ENCODE assay signal across 8 cellular contexts in the genomic region with DNA sequence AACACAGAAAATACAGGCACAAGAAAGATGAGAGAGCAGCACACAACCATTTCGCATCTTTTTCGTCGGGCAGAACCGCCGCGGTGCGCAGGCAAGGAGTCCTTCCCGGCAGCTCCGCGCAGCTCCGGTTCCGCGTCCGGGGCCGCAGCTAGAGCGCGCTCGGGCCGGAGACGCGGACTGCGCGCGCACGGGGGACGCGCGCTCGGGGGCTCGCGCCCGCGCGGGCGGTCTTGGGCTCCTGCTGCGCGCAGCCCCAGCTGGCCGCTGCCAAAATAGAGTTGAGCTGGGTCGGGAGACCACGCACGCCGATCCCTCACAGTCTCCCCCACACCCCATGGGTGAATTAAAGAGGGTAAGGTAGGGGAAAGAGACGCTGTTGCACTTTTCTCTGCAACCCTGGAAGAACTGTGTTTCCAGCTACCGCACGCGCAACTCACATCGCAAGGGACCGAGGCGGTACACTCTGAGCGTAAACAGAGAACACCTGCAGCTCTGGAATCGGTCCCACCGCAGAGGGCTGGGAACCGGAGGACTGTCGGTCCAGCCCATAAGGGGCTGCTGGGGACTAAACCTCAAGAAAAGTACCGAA. TPM values are rescaled to one million over a fixed set of nuclear protein-coding genes. Genes with fewer than 3 reads are reported as not detected.
DNase-seq lines count a peak whose midpoint lies in the region; ATAC-seq, FAIRE-seq and TF ChIP-seq lines count a peak whose summit lies in the region.

No MANE protein-coding gene starts in this region.

- no peaks in the 10 kb centered on the region for H3K9me3 Mint-ChIP-seq in naive thymus-derived CD8-positive, alpha-beta T cell

- TF ChIP-seq CTCF in D721Med (IDR thresholded peaks at IDR 0.05; ENCODE audit: insufficient read depth, missing control alignments) = no peak

- no peak for TF ChIP-seq POLR2A in erythroblast (IDR thresholded peaks at IDR 0.05; ENCODE audit: low read length)

- H3K27ac Mint-ChIP-seq in naive thymus-derived CD8-positive, alpha-beta T cell = peak overlapping the region in 1 of 10 donors; percentile 0

- POLR2A ChIA-PET in naive thymus-derived CD8-positive, alpha-beta T cell (lab: Charles Lee) = interaction anchor here (1.2 kb wide), 1 partner anchor 381 kb away, joined by 3 read pairs; a partner anchor contains a TSS

- DNase-seq in COLO668 (lab: John Stamatoyannopoulos, UW; ENCODE audit: unreplicated experiment) (peak; percentile 91), HPDE6-E6E7 (ENCODE audit: extremely low spot score) (peak; percentile 73), erythroblast (lab: John Stamatoyannopoulos, UW) (peak; percentile 32 to 44), D721Med (ENCODE audit: insufficient read length, low spot score) (no peak), HK-2 (ENCODE audit: unreplicated experiment) (no peak)
- no peak for DNase-seq in naive thymus-derived CD8-positive, alpha-beta T cell

- peaks cover 0 to 16% (median 8%) of the 10 kb centered on the region in 4 donors for H3K4me1 Mint-ChIP-seq in naive thymus-derived CD8-positive, alpha-beta T cell

- peak overlapping the region; percentile 33 to 86 (median 66) for H3K4me3 Mint-ChIP-seq in naive thymus-derived CD8-positive, alpha-beta T cell

- no peaks in the 10 kb centered on the region for H3K36me3 Mint-ChIP-seq in naive thymus-derived CD8-positive, alpha-beta T cell

- H3K27me3 Mint-ChIP-seq in naive thymus-derived CD8-positive, alpha-beta T cell = peaks cover 17 to 55% (median 45%) of the 10 kb centered on the region in 5 donors

- peak; percentile 66 for ATAC-seq in SK-N-SH treated with all-trans-retinoic acid at 6 μM for 48 hours
- peak in 1 of 2 donors; percentile 45 for ATAC-seq in naive thymus-derived CD8-positive, alpha-beta T cell
- ATAC-seq in GM19452 (IDR thresholded peaks at IDR 0.05; ENCODE audit: unreplicated experiment) = no peak

- FAIRE-seq in D721Med (lab: Jason Lieb, UNC) = no peak

TF ChIP-seq in SK-N-SH treated with all-trans-retinoic acid at 6 μM for 48 hours, 23 proteins besides CTCF, POLR2A, EP300 and RAD21:
- TF ChIP-seq ISL1 (CRISPR knock-in tag; IDR thresholded peaks at IDR 0.05) (no peak), ZNF8 (CRISPR knock-in tag; IDR thresholded peaks at IDR 0.05) (no peak), TCF4 (CRISPR knock-in tag; IDR thresholded peaks at IDR 0.05; ENCODE audit: borderline replicate concordance) (no peak), ZFP3 (CRISPR knock-in tag; IDR thresholded peaks at IDR 0.05) (no peak), CSDC2 (CRISPR knock-in tag; IDR thresholded peaks at IDR 0.05) (peak; percentile 65; the same call in 1 of the 2 replicates), OSR1 (CRISPR knock-in tag; IDR thresholded peaks at IDR 0.05) (0 out of 2 replicates have a peak, but pooled peaks have one; percentile 34)
- TF ChIP-seq, protein P1, sequence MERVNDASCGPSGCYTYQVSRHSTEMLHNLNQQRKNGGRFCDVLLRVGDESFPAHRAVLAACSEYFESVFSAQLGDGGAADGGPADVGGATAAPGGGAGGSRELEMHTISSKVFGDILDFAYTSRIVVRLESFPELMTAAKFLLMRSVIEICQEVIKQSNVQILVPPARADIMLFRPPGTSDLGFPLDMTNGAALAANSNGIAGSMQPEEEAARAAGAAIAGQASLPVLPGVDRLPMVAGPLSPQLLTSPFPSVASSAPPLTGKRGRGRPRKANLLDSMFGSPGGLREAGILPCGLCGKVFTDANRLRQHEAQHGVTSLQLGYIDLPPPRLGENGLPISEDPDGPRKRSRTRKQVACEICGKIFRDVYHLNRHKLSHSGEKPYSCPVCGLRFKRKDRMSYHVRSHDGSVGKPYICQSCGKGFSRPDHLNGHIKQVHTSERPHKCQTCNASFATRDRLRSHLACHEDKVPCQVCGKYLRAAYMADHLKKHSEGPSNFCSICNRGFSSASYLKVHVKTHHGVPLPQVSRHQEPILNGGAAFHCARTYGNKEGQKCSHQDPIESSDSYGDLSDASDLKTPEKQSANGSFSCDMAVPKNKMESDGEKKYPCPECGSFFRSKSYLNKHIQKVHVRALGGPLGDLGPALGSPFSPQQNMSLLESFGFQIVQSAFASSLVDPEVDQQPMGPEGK (CRISPR knock-in tag; IDR thresholded peaks at IDR 0.05; ENCODE audit: borderline replicate concordance) = no peak
- TF ChIP-seq, protein P2, sequence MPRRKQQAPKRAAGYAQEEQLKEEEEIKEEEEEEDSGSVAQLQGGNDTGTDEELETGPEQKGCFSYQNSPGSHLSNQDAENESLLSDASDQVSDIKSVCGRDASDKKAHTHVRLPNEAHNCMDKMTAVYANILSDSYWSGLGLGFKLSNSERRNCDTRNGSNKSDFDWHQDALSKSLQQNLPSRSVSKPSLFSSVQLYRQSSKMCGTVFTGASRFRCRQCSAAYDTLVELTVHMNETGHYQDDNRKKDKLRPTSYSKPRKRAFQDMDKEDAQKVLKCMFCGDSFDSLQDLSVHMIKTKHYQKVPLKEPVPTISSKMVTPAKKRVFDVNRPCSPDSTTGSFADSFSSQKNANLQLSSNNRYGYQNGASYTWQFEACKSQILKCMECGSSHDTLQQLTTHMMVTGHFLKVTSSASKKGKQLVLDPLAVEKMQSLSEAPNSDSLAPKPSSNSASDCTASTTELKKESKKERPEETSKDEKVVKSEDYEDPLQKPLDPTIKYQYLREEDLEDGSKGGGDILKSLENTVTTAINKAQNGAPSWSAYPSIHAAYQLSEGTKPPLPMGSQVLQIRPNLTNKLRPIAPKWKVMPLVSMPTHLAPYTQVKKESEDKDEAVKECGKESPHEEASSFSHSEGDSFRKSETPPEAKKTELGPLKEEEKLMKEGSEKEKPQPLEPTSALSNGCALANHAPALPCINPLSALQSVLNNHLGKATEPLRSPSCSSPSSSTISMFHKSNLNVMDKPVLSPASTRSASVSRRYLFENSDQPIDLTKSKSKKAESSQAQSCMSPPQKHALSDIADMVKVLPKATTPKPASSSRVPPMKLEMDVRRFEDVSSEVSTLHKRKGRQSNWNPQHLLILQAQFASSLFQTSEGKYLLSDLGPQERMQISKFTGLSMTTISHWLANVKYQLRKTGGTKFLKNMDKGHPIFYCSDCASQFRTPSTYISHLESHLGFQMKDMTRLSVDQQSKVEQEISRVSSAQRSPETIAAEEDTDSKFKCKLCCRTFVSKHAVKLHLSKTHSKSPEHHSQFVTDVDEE (CRISPR knock-in tag; IDR thresholded peaks at IDR 0.05) = peak; percentile 44; the same call in 1 of the 2 replicates
TF ChIP-seq in SK-N-SH treated with all-trans-retinoic acid at 6 μM for 48 hours: peak in this region for 3.

RNA-seq across cellular contexts. Expression of a gene that starts 1.6 kb away (rescaled TPM):
- total RNA-seq in naive thymus-derived CD8-positive, alpha-beta T cell = not detected
- not detected for polyA plus RNA-seq in naive thymus-derived CD8-positive, alpha-beta T cell

Comparison
In these comparisons a context has a peak if more than half of its experiments do, and no peak if none do; other contexts are left out.
1. DNase-seq: peak in COLO668 (single experiment), HPDE6-E6E7 (single experiment) and erythroblast (2 of 2); none in naive thymus-derived CD8-positive, alpha-beta T cell (0 of 10), D721Med (single experiment) and HK-2 (single experiment).